ENCODE assay signal across 1 cellular context in the genomic region with DNA sequence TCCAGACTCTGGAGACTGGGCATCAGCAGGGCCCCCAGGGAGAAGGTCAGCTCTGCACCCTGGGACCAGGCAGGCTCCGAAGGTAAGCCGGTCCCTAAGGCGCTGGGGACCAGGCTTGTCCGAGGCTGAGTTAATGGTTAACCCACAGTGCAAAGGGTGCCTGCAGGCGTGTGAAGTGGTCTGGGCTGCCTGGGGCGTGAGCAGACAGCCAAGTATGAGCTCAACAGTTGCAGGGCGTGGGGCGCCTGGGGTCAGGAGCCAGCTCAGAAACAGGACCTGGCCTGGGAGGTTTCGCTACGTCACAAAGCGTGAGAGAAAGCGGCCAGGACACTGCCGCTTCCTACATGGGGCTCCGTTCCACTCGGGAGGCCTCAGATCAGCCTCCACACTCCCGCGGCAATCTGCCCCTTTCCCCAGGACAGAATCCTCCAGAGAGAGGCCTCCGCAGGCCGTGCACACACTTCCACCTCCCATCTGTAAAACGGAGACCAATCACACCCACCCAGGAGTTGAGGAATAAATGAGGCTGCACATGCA.
A peak's percentile ranks its signal among the peaks of the same experiment; 100 is the strongest.
TF ChIP-seq lines count a peak whose summit lies in the region.

No MANE protein-coding gene starts in this region.

TF ChIP-seq in K562, 482 proteins besides CTCF, POLR2A, EP300 and RAD21 (continued from another document):
- peak; percentile 47; the same call in 1 of the 2 replicates for TF ChIP-seq ZBTB33 (CRISPR knock-in tag; IDR thresholded peaks at IDR 0.05)
